16 cellular contexts compared by ENCODE assay signal in genomic region chrX:123906557-123907316, GRCh38. TPM values are rescaled to one million over a fixed set of nuclear protein-coding genes. Genes with fewer than 3 reads are reported as not detected.
DNase-seq lines count a peak whose midpoint lies in the region; ATAC-seq, FAIRE-seq and TF ChIP-seq lines count a peak whose summit lies in the region.
"Had no signal": no experiment of that assay in that cellular context is flagged by ENCODE, and none has a peak within 500 bp of the region (broad histone marks: within the 10 kb centered on the region; RNA-seq: fewer than 3 reads in every experiment).

No MANE protein-coding gene starts in this region.

- no peaks in the 10 kb centered on the region for H3K9me3 Mint-ChIP-seq in Caco-2 (ENCODE audit: unreplicated experiment)
- no peaks in the 10 kb centered on the region for H3K9me3 Mint-ChIP-seq in activated CD8-positive, alpha-beta T cell treated with anti-CD3 and anti-CD28 coated beads, Interleukin-2, amount 10 ng/mL, durations not matched to agents 7 days and 5 days (ENCODE audit: insufficient read depth)

- no peaks in the 10 kb centered on the region for H4K20me1 ChIP-seq in keratinocyte (ENCODE audit: control insufficient read depth, extremely low read depth, insufficient read depth, low read length)

- FAIRE-seq in keratinocyte (lab: Jason Lieb, UNC) = peak; percentile 32
- FAIRE-seq: TTC549 had no signal

- dilution Hi-C loops in keratinocyte (cut with MboI; ENCODE audit: extremely low pct_ligation_motif_present, low sequenced_read_pairs) = no loop called here

- no TSS peak for BruUV-seq in Caco-2 (replicated peaks; lab: Mats Ljungman, UMichigan)

- peak overlapping the region; percentile 8 for H3K4me2 ChIP-seq in keratinocyte (ENCODE audit: control insufficient read depth, extremely low read depth, insufficient read depth, low read depth, low read length)

- no peaks in the 10 kb centered on the region for H3K27me3 ChIP-seq in Caco-2 (replicated peaks; ENCODE audit: control insufficient read depth, insufficient read depth, low read length)
- no peaks in the 10 kb centered on the region for H3K27me3 ChIP-seq in keratinocyte (ENCODE audit: control insufficient read depth, extremely low read depth, insufficient read depth, low read length)
- H3K27me3 ChIP-seq in ascending aorta = no peaks in the 10 kb centered on the region
- H3K27me3 ChIP-seq: esophagus muscularis mucosa, MG63, ovary, SJCRH30, upper lobe of left lung had no signal

- CTCF ChIA-PET in Caco-2 (lab: Charles Lee) = no interaction called here
- CTCF ChIA-PET in activated CD8-positive, alpha-beta T cell treated with anti-CD3 and anti-CD28 coated beads, Interleukin-2, amount 10 ng/mL, durations not matched to agents 7 days and 5 days (lab: Charles Lee) = interaction anchor here (2.0 kb wide), 1 partner anchor 73 kb away, joined by 8 read pairs; no protein-coding TSS in a partner anchor

- no peak overlapping the region for H3K27ac Mint-ChIP-seq in Caco-2 (ENCODE audit: unreplicated experiment)
- H3K27ac Mint-ChIP-seq in activated CD8-positive, alpha-beta T cell treated with anti-CD3 and anti-CD28 coated beads, Interleukin-2, amount 10 ng/mL, durations not matched to agents 7 days and 5 days = peak overlapping the region; percentile 13

- ATAC-seq in activated CD8-positive, alpha-beta T cell treated with anti-CD3 and anti-CD28 coated beads, Interleukin-2, amount 10 ng/mL, durations not matched to agents 7 days and 5 days = no peak

- H3K9ac ChIP-seq in keratinocyte (ENCODE audit: control insufficient read depth, extremely low read depth, insufficient read depth, low read length) = no peak overlapping the region

- H3K36me3 Mint-ChIP-seq in Caco-2 (ENCODE audit: insufficient read depth, unreplicated experiment) = peaks cover 16% of the 10 kb centered on the region
- H3K36me3 Mint-ChIP-seq in activated CD8-positive, alpha-beta T cell treated with anti-CD3 and anti-CD28 coated beads, Interleukin-2, amount 10 ng/mL, durations not matched to agents 7 days and 5 days (ENCODE audit: low read depth) = peaks cover 29% of the 10 kb centered on the region

- POLR2A ChIA-PET in Caco-2 (lab: Charles Lee) = no interaction called here
- POLR2A ChIA-PET in activated CD8-positive, alpha-beta T cell treated with anti-CD3 and anti-CD28 coated beads, Interleukin-2, amount 10 ng/mL, durations not matched to agents 7 days and 5 days (lab: Charles Lee) = no interaction called here

- peak; percentile 5 to 32 for DNase-seq in Caco-2
- DNase-seq in activated CD8-positive, alpha-beta T cell treated with anti-CD3 and anti-CD28 coated beads, Interleukin-2, amount 10 ng/mL, durations not matched to agents 7 days and 5 days = no peak
- no peak for DNase-seq in keratinocyte (ENCODE audit: low read depth, low spot score)
- no peak for DNase-seq in ascending aorta (ENCODE audit: low spot score in 2 of 2)
- no peak for DNase-seq in stimulated activated CD8-positive, alpha-beta memory T cell treated with anti-CD3 and anti-CD28 coated beads, Interleukin-4, amount 100 ng/mL, for 48 hours
- DNase-seq in T-helper 1 cell = no peak
- no peak for DNase-seq in posterior cingulate gyrus
- DNase-seq: mesendoderm; MG63; NK-92 treated with Interleukin-12 subunit alpha and Interleukin-12 subunit beta, amount 100 ng/mL, for 24 hours; ovary; SJCRH30; upper lobe of left lung had no signal

- peaks cover 8% of the 10 kb centered on the region for H3K4me1 Mint-ChIP-seq in Caco-2 (ENCODE audit: low read depth, unreplicated experiment)
- peaks cover 14% of the 10 kb centered on the region for H3K4me1 Mint-ChIP-seq in activated CD8-positive, alpha-beta T cell treated with anti-CD3 and anti-CD28 coated beads, Interleukin-2, amount 10 ng/mL, durations not matched to agents 7 days and 5 days (ENCODE audit: low read depth)

- H3K9me1 ChIP-seq in keratinocyte (ENCODE audit: control insufficient read depth, extremely low read depth, insufficient read depth, low read length) = no peaks in the 10 kb centered on the region

- intact Hi-C loops in Caco-2 (cut with micrococcal nuclease; ENCODE audit: unreplicated experiment) (no loop called here), ascending aorta (cut with DNase I) (no loop called here), posterior cingulate gyrus (cut with DNase I) (no loop called here)

- H3K27me3 Mint-ChIP-seq in Caco-2 (ENCODE audit: insufficient read depth, unreplicated experiment) = no peaks in the 10 kb centered on the region
- no peaks in the 10 kb centered on the region for H3K27me3 Mint-ChIP-seq in activated CD8-positive, alpha-beta T cell treated with anti-CD3 and anti-CD28 coated beads, Interleukin-2, amount 10 ng/mL, durations not matched to agents 7 days and 5 days (ENCODE audit: low read depth)

- TF ChIP-seq CTCF in 22Rv1 (IDR thresholded peaks at IDR 0.05) = no peak
- no peak for TF ChIP-seq CTCF in Caco-2 (IDR thresholded peaks at IDR 0.05; ENCODE audit: insufficient read depth in 1 of 2, low read depth in 1 of 2, low read length in 1 of 2, severe bottlenecking in 1 of 2, unreplicated experiment in 1 of 2)
- no peak for TF ChIP-seq CTCF in keratinocyte (optimal IDR thresholded peaks at IDR 0.05 in 1 of 3, IDR thresholded peaks at IDR 0.05 in 1 of 3, conservative IDR thresholded peaks at IDR 0.05 in 1 of 3; ENCODE audit: extremely low read depth in 1 of 3, insufficient read depth in 2 of 3, low read length in 3 of 3)
- no peak for TF ChIP-seq CTCF in ascending aorta (IDR thresholded peaks at IDR 0.05)

- H3K4me3 ChIP-seq in Caco-2 (ENCODE audit: low read depth, low read length) = no peak overlapping the region
- no peak overlapping the region for H3K4me3 ChIP-seq in keratinocyte (ENCODE audit: control insufficient read depth in 2 of 3, extremely low read depth in 1 of 3, insufficient read depth in 2 of 3, low read depth in 1 of 3, low read length in 3 of 3)
- no peak overlapping the region for H3K4me3 ChIP-seq in ascending aorta
- H3K4me3 ChIP-seq: esophagus muscularis mucosa, MG63, ovary, SJCRH30, upper lobe of left lung had no signal

- no peaks in the 10 kb centered on the region for H3K79me2 ChIP-seq in keratinocyte (ENCODE audit: control insufficient read depth, insufficient read depth, low read length)

- H3K4me1 ChIP-seq in Caco-2 (peaks cover 10% of the 10 kb centered on the region), keratinocyte (ENCODE audit: control insufficient read depth, extremely low read depth, insufficient read depth, low read length) (peaks cover 24% of the 10 kb centered on the region), ascending aorta (no peaks in the 10 kb centered on the region)
- H3K4me1 ChIP-seq: esophagus muscularis mucosa, SJCRH30 had no signal

- 0 out of 2 replicates have a peak overlapping the region, but pooled peaks have one; percentile 17 for H3K27ac ChIP-seq in 22Rv1
- peak overlapping the region; percentile 40 for H3K27ac ChIP-seq in keratinocyte (ENCODE audit: control insufficient read depth, insufficient read depth, low read length)
- no peak overlapping the region for H3K27ac ChIP-seq in ascending aorta
- H3K27ac ChIP-seq: esophagus muscularis mucosa, ovary, SJCRH30 had no signal

- no peaks in the 10 kb centered on the region for H3K9me3 ChIP-seq in Caco-2
- no peaks in the 10 kb centered on the region for H3K9me3 ChIP-seq in keratinocyte (ENCODE audit: control insufficient read depth, low read depth, low read length)
- no peaks in the 10 kb centered on the region for H3K9me3 ChIP-seq in ascending aorta
- H3K9me3 ChIP-seq: esophagus muscularis mucosa, MG63, ovary, SJCRH30, upper lobe of left lung had no signal

- no peaks in the 10 kb centered on the region for H3K36me3 ChIP-seq in Caco-2 (ENCODE audit: control insufficient read depth, insufficient read depth, low read length)
- H3K36me3 ChIP-seq in keratinocyte (ENCODE audit: control insufficient read depth in 2 of 2, extremely low read depth in 1 of 2, insufficient read depth in 2 of 2, low read length in 2 of 2) = peaks cover 0 to 4% of the 10 kb centered on the region in 2 experiments
- H3K36me3 ChIP-seq in ascending aorta = peaks cover 3 to 12% of the 10 kb centered on the region in 2 donors
- H3K36me3 ChIP-seq: ovary had no signal

- no peak overlapping the region for H2AFZ ChIP-seq in keratinocyte (ENCODE audit: control insufficient read depth, low read length)

- H3K4me3 Mint-ChIP-seq in Caco-2 (ENCODE audit: unreplicated experiment) = peak overlapping the region; percentile 2
- H3K4me3 Mint-ChIP-seq in activated CD8-positive, alpha-beta T cell treated with anti-CD3 and anti-CD28 coated beads, Interleukin-2, amount 10 ng/mL, durations not matched to agents 7 days and 5 days = no peak overlapping the region

RNA-seq across cellular contexts. Expression of gene XIAP, which starts 46.9 kb away (rescaled TPM):
- total RNA-seq in Caco-2 (2022) (21.3 and 25.9 TPM in 2 replicates), ascending aorta (22.9 TPM)
- 10 to 100 TPM; 33.9 to 38.0 TPM for total RNA-seq in activated CD8-positive, alpha-beta T cell treated with anti-CD3 and anti-CD28 coated beads, Interleukin-2, amount 10 ng/mL, durations not matched to agents 7 days and 5 days
- polyA plus RNA-seq in keratinocyte = 13.2 to 18.3 TPM (median 14.5 TPM) in 3 replicates
- polyA plus RNA-seq in keratinocyte (2011; ENCODE audit: low read depth) = 20.4 TPM
- polyA plus RNA-seq in keratinocyte (2011; cell fraction: cytosol; rRNA removed) = 7.2 and 9.8 TPM in 2 replicates
- polyA plus RNA-seq in keratinocyte (2011; cell fraction: nucleus; rRNA removed) = 17.8 and 18.3 TPM in 2 replicates
- 14.2 and 16.5 TPM in 2 replicates for polyA plus RNA-seq in keratinocyte (2012; ENCODE audit: low replicate concordance)
- polyA minus RNA-seq in keratinocyte = 3.1 to 15.2 TPM (median 6.9 TPM) in 3 replicates
- 15.5 TPM for polyA minus RNA-seq in keratinocyte (2011; cell fraction: cytosol; rRNA and poly(A)+ RNA removed)
- polyA minus RNA-seq in keratinocyte (2011; cell fraction: nucleus; rRNA and poly(A)+ RNA removed) = 16.7 and 23.1 TPM in 2 replicates

RNA-seq across cellular contexts. Expression of gene STAG2, which starts 54.8 kb away (rescaled TPM):
- total RNA-seq in Caco-2 (2022) (65.1 and 67.6 TPM in 2 replicates), ascending aorta (22.7 TPM)
- total RNA-seq in activated CD8-positive, alpha-beta T cell treated with anti-CD3 and anti-CD28 coated beads, Interleukin-2, amount 10 ng/mL, durations not matched to agents 7 days and 5 days = 10 to 100 TPM; 87.3 to 94.9 TPM
- 24.9 to 42.9 TPM (median 26.5 TPM) in 3 replicates for polyA plus RNA-seq in keratinocyte
- 119 TPM for polyA plus RNA-seq in keratinocyte (2011; ENCODE audit: low read depth)
- polyA plus RNA-seq in keratinocyte (2011; cell fraction: cytosol; rRNA removed) = 16.5 and 32.0 TPM in 2 replicates
- 24.0 and 31.4 TPM in 2 replicates for polyA plus RNA-seq in keratinocyte (2011; cell fraction: nucleus; rRNA removed)
- 27.2 and 30.7 TPM in 2 replicates for polyA plus RNA-seq in keratinocyte (2012; ENCODE audit: low replicate concordance)
- 10.9 to 79.2 TPM (median 34.2 TPM) in 3 replicates for polyA minus RNA-seq in keratinocyte
- 34.5 TPM for polyA minus RNA-seq in keratinocyte (2011; cell fraction: cytosol; rRNA and poly(A)+ RNA removed)
- polyA minus RNA-seq in keratinocyte (2011; cell fraction: nucleus; rRNA and poly(A)+ RNA removed) = 32.3 and 76.1 TPM in 2 replicates

Comparison
In these comparisons a context has a peak if more than half of its experiments do, and no peak if none do; other contexts are left out.
1. H3K27ac ChIP-seq: peak in 22Rv1 (single experiment) and keratinocyte (single experiment); none in ascending aorta (0 of 2).
2. DNase-seq: peak in Caco-2 (2 of 2); none in activated CD8-positive, alpha-beta T cell treated with anti-CD3 and anti-CD28 coated beads, Interleukin-2, amount 10 ng/mL, durations not matched to agents 7 days and 5 days (single experiment), keratinocyte (single experiment), ascending aorta (0 of 2), stimulated activated CD8-positive, alpha-beta memory T cell treated with anti-CD3 and anti-CD28 coated beads, Interleukin-4, amount 100 ng/mL, for 48 hours (single experiment), T-helper 1 cell (0 of 5) and posterior cingulate gyrus (0 of 10).